In the genomic region with DNA sequence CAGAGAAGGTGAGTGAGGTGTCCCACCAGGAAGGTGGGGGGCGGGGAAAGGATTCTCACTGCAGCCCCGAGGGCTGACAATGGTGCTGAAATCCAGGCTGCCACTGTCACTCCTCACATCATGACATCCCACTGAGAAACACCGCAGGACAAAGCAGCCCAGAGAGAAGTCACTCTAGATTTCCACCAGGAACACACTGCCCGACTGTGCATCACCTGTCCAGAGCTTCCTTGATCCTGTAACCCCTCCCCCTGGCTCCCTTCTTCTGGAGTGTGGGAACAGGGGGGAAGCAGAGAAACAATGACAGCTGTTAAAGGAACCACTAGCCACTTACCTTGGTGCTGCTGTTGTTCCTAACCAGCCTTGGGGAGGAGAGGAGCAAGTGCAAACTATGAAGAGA, we compare ENCODE assay signal across 22 cellular contexts.
"Had no signal": no experiment of that assay in that cellular context is flagged by ENCODE, and none has a peak within 500 bp of the region (broad histone marks: within the 10 kb centered on the region; RNA-seq: fewer than 3 reads in every experiment).

No MANE protein-coding gene starts in this region.

- ATAC-seq: activated CD8-positive, alpha-beta T cell treated with anti-CD3 and anti-CD28 coated beads for 36 hours; activated T-cell treated with anti-CD3 and anti-CD28 coated beads, Interleukin-2, amount 50 U/mL, for 4 hours; body of pancreas; heart right ventricle; mucosa of descending colon had no signal

- H3K27ac ChIP-seq: body of pancreas, colonic mucosa, heart right ventricle, left ventricle myocardium inferior, tibial artery had no signal

- H3K9me3 ChIP-seq: body of pancreas, colonic mucosa, mucosa of descending colon, tibial artery had no signal

- H3K9me3 Mint-ChIP-seq: activated CD4-positive, alpha-beta T cell treated with anti-CD3 and anti-CD28 coated beads, Interleukin-2, amount 10 ng/mL, durations not matched to agents 24 days and 14 days; activated CD8-positive, alpha-beta T cell treated with anti-CD3 and anti-CD28 coated beads for 36 hours; activated naive CD4-positive, alpha-beta T cell treated with anti-CD3 and anti-CD28 coated beads for 36 hours; activated T-cell treated with anti-CD3 and anti-CD28 coated beads, Interleukin-2, amount 50 U/mL, for 4 hours had no signal

- H3K4me1 ChIP-seq: colonic mucosa, heart right ventricle, left ventricle myocardium inferior, tibial artery had no signal

- DNase-seq: activated CD4-positive, alpha-beta T cell treated with anti-CD3 and anti-CD28 coated beads, Interleukin-2, amount 10 ng/mL, durations not matched to agents 24 days and 14 days; activated CD8-positive, alpha-beta T cell treated with anti-CD3 and anti-CD28 coated beads for 36 hours; activated naive CD4-positive, alpha-beta T cell treated with anti-CD3 and anti-CD28 coated beads for 36 hours; activated T-cell treated with anti-CD3 and anti-CD28 coated beads, Interleukin-2, amount 50 U/mL, for 4 hours; body of pancreas; caudate nucleus; colonic mucosa; heart right ventricle; immature natural killer cell; kidney glomerular epithelial cell; left ventricle myocardium inferior; mucosa of descending colon; naive B cell; occipital lobe; stimulated activated CD4-positive, alpha-beta T cell treated with anti-CD3 and anti-CD28 coated beads, Interleukin-12 subunit alpha, Interleukin-12 subunit beta, amount 100 ng/mL, for 4 hours; stimulated activated CD4-positive, alpha-beta T cell treated with anti-CD3 and anti-CD28 coated beads, Interleukin-2, amount 100 ng/mL, for 24 hours; stimulated activated naive CD4-positive, alpha-beta T cell treated with Interleukin-2 at 50 U/mL for 16 hours; substantia nigra; T-helper 1 cell; T-helper 9 cell; tibial artery had no signal

- H3K36me3 ChIP-seq: colonic mucosa, heart right ventricle, left ventricle myocardium inferior, tibial artery had no signal

- H3K27me3 ChIP-seq: body of pancreas had no signal

- H3K36me3 Mint-ChIP-seq: immature natural killer cell, naive B cell had no signal

- H3K4me3 ChIP-seq: body of pancreas, colonic mucosa, heart right ventricle, left ventricle myocardium inferior, mucosa of descending colon, tibial artery had no signal

- H3K4me3 Mint-ChIP-seq: activated CD4-positive, alpha-beta T cell treated with anti-CD3 and anti-CD28 coated beads, Interleukin-2, amount 10 ng/mL, durations not matched to agents 24 days and 14 days; activated CD8-positive, alpha-beta T cell treated with anti-CD3 and anti-CD28 coated beads for 36 hours; activated naive CD4-positive, alpha-beta T cell treated with anti-CD3 and anti-CD28 coated beads for 36 hours; activated T-cell treated with anti-CD3 and anti-CD28 coated beads, Interleukin-2, amount 50 U/mL, for 4 hours; immature natural killer cell; naive B cell had no signal

- H3K27ac Mint-ChIP-seq: activated CD4-positive, alpha-beta T cell treated with anti-CD3 and anti-CD28 coated beads, Interleukin-2, amount 10 ng/mL, durations not matched to agents 24 days and 14 days; activated CD8-positive, alpha-beta T cell treated with anti-CD3 and anti-CD28 coated beads for 36 hours; activated naive CD4-positive, alpha-beta T cell treated with anti-CD3 and anti-CD28 coated beads for 36 hours; immature natural killer cell; naive B cell; progenitor cell of endocrine pancreas had no signal

- H3K4me1 Mint-ChIP-seq: activated CD4-positive, alpha-beta T cell treated with anti-CD3 and anti-CD28 coated beads, Interleukin-2, amount 10 ng/mL, durations not matched to agents 24 days and 14 days; immature natural killer cell; naive B cell had no signal
